6 cellular contexts compared by ENCODE assay signal in genomic region chr19:48964205-48965032, GRCh38. TPM values are rescaled to one million over a fixed set of nuclear protein-coding genes. Genes with fewer than 3 reads are reported as not detected.
A peak's percentile ranks its signal among the peaks of the same experiment; 100 is the strongest.
DNase-seq lines count a peak whose midpoint lies in the region; ATAC-seq and TF ChIP-seq lines count a peak whose summit lies in the region.

No MANE protein-coding gene starts in this region.

- H3K4me1 Mint-ChIP-seq in endodermal cell = peaks cover 18% of the 10 kb centered on the region

- peak overlapping the region; percentile 100 for H3K4me3 Mint-ChIP-seq in endodermal cell

- H3K4me3 ChIP-seq in heart left ventricle (peak overlapping the region; percentile 61 to 99 (median 88)), endodermal cell (ENCODE audit: low read length) (peak overlapping the region; percentile 76)

- H3K27ac ChIP-seq in heart left ventricle = peak overlapping the region; percentile 73 to 97 (median 93)
- peak overlapping the region; percentile 75 for H3K27ac ChIP-seq in endodermal cell (ENCODE audit: low read depth, low read length)

- WGBS in heart left ventricle, 4 donors = 21 to 34% (median 26%) methylated on average over 12 to 19 of the region's 19 CpGs
- WGBS in endodermal cell (ENCODE audit: insufficient coverage in 1 of 2, insufficient read length in 1 of 2), 2 experiments = 30 to 38% methylated on average over 12 to 19 of the region's 19 CpGs

- H3K36me3 ChIP-seq in heart left ventricle (peaks cover 0 to 36% (median 28%) of the 10 kb centered on the region in 9 donors), endodermal cell (ENCODE audit: control insufficient read depth, insufficient read depth, low read length) (peaks cover 39% of the 10 kb centered on the region)

- TF ChIP-seq CTCF in heart left ventricle (IDR thresholded peaks at IDR 0.05) (no peak), endodermal cell (conservative IDR thresholded peaks at IDR 0.05) (no peak)

- ATAC-seq in heart left ventricle = no peak
- no peak for ATAC-seq in Right ventricle myocardium inferior
- peak; percentile 10 for ATAC-seq in sciatic nerve
- no peak for ATAC-seq in GM19328 (IDR thresholded peaks at IDR 0.05; ENCODE audit: unreplicated experiment)

- peaks cover 2% of the 10 kb centered on the region for H3K27me3 Mint-ChIP-seq in endodermal cell (ENCODE audit: insufficient read depth)

- H3K27me3 ChIP-seq in heart left ventricle = no peaks in the 10 kb centered on the region
- no peaks in the 10 kb centered on the region for H3K27me3 ChIP-seq in endodermal cell (ENCODE audit: control insufficient read depth, insufficient read depth, low read length, poor library complexity, severe bottlenecking)

- peaks cover 10 to 63% (median 46%) of the 10 kb centered on the region in 12 donors for H3K4me1 ChIP-seq in heart left ventricle
- peaks cover 14% of the 10 kb centered on the region for H3K4me1 ChIP-seq in endodermal cell (ENCODE audit: control insufficient read depth, insufficient read depth, low read length)

- H3K9ac ChIP-seq in endodermal cell (ENCODE audit: extremely low read depth, low read length, poor library complexity, severe bottlenecking) = peak overlapping the region; percentile 74

- peak overlapping the region; percentile 98 for H3K27ac Mint-ChIP-seq in endodermal cell

- H3K36me3 Mint-ChIP-seq in endodermal cell (ENCODE audit: low read depth) = peaks cover 47% of the 10 kb centered on the region

- DNase-seq in heart left ventricle (no peak), Right ventricle myocardium inferior (ENCODE audit: missing footprints) (no peak), endodermal cell (no peak), sciatic nerve (ENCODE audit: low spot score) (no peak), glomerular visceral epithelial cell (ENCODE audit: extremely low spot score) (no peak)

- H3K9me3 Mint-ChIP-seq in endodermal cell = no peaks in the 10 kb centered on the region

- intact Hi-C loops in heart left ventricle (cut with DNase I) = loop anchor here (2.0 to 10.0 kb wide), 8 partner anchors 57 to 320 kb away; partner anchors contain the start of genes PPP1R15A (in 7 of the 10), NUCB1 (in 2 of the 10) and CA11 (in 1 of the 10)
- intact Hi-C loops in Right ventricle myocardium inferior (cut with DNase I) = loop anchor here (2.0 kb wide), 2 partner anchors 28 to 92 kb away; partner anchors contain the start of genes GYS1, PPP1R15A and RUVBL2
- intact Hi-C loops in sciatic nerve (cut with DNase I) = loop anchor here (10.0 kb wide), 1 partner anchor 110 kb away; no protein-coding TSS in a partner anchor

- no peak for TF ChIP-seq POLR2A in heart left ventricle (IDR thresholded peaks at IDR 0.05)

- H3K9me3 ChIP-seq in heart left ventricle (no peaks in the 10 kb centered on the region), endodermal cell (ENCODE audit: control insufficient read depth, low read length) (no peaks in the 10 kb centered on the region)

RNA-seq across cellular contexts. Expression of gene FTL, which starts 0.7 kb away (rescaled TPM):
- total RNA-seq in heart left ventricle = 1,000 to 10,000 TPM in 4 of 9 donors, 100 to 1,000 TPM in 5; 484 to 6,770 (median 857) TPM
- 1,000 to 10,000 TPM in 1 of 2 donors, 100 to 1,000 TPM in 1; 836 to 1,542 TPM for polyA plus RNA-seq in heart left ventricle
- 1,007 TPM for total RNA-seq in Right ventricle myocardium inferior
- 1,000 to 10,000 TPM; 1,784 to 3,181 TPM for total RNA-seq in endodermal cell
- polyA plus RNA-seq in endodermal cell (2013, experiment 1 of 2) = 1,418 TPM
- 1,365 TPM for polyA plus RNA-seq in endodermal cell (2013, experiment 2 of 2)
- 3,094 TPM for total RNA-seq in sciatic nerve

RNA-seq across cellular contexts. Expression of gene BAX, which starts 9.7 kb away (rescaled TPM):
- 10 to 100 TPM; 17.9 to 68.4 (median 23.1) TPM for total RNA-seq in heart left ventricle
- 10 to 100 TPM; 21.1 to 34.4 TPM for polyA plus RNA-seq in heart left ventricle
- total RNA-seq in Right ventricle myocardium inferior = 22.4 TPM
- 100 to 1,000 TPM; 172 to 184 TPM for total RNA-seq in endodermal cell
- polyA plus RNA-seq in endodermal cell (2013, experiment 1 of 2) = 129 TPM
- 117 TPM for polyA plus RNA-seq in endodermal cell (2013, experiment 2 of 2)
- 48.0 TPM for total RNA-seq in sciatic nerve

RNA-seq across cellular contexts. Expression of gene GYS1, which starts 28.7 kb away (rescaled TPM):
- total RNA-seq in heart left ventricle (100 to 1,000 TPM; 125 to 264 (median 173) TPM), Right ventricle myocardium inferior (99.1 TPM), endodermal cell (10 to 100 TPM; 63.5 to 69.1 TPM), sciatic nerve (42.0 TPM)
- 100 to 1,000 TPM; 114 to 154 TPM for polyA plus RNA-seq in heart left ventricle
- 34.7 TPM for polyA plus RNA-seq in endodermal cell (2013, experiment 1 of 2)
- polyA plus RNA-seq in endodermal cell (2013, experiment 2 of 2) = 34.4 TPM

RNA-seq across cellular contexts. Expression of gene RUVBL2, which starts 29.3 kb away (rescaled TPM):
- total RNA-seq in heart left ventricle (10 to 100 TPM; 41.4 to 93.9 (median 50.9) TPM), Right ventricle myocardium inferior (46.8 TPM), endodermal cell (100 to 1,000 TPM; 101 to 112 TPM), sciatic nerve (29.9 TPM)
- 100 to 1,000 TPM in 1 of 2 donors, 10 to 100 TPM in 1; 68.0 to 109 TPM for polyA plus RNA-seq in heart left ventricle
- polyA plus RNA-seq in endodermal cell (2013, experiment 1 of 2) = 71.4 TPM
- polyA plus RNA-seq in endodermal cell (2013, experiment 2 of 2) = 65.0 TPM

RNA-seq across cellular contexts. Expression of gene DHDH, which starts 30.9 kb away (rescaled TPM):
- under 1 TPM in 1 of 9 donors, not detected in 8; 0.49 TPM for total RNA-seq in heart left ventricle
- polyA plus RNA-seq in heart left ventricle = under 1 TPM in 1 of 2 donors, not detected in 1; 0.15 TPM
- total RNA-seq in Right ventricle myocardium inferior = not detected
- total RNA-seq in endodermal cell = 1 to 10 TPM in 1 of 2 donors, under 1 TPM in 1; 0.44 to 2.3 TPM
- polyA plus RNA-seq in endodermal cell (2013, experiment 1 of 2) = 1.2 TPM
- 1.2 TPM for polyA plus RNA-seq in endodermal cell (2013, experiment 2 of 2)
- total RNA-seq in sciatic nerve = 1.1 TPM
